In genomic region chr18:24396082-24396623, GRCh38 we compare ENCODE assay signal across 13 cellular contexts. TPM values are rescaled to one million over a fixed set of nuclear protein-coding genes. Genes with fewer than 3 reads are reported as not detected.
DNase-seq lines count a peak whose midpoint lies in the region; ATAC-seq and TF ChIP-seq lines count a peak whose summit lies in the region.
"Had no signal": no experiment of that assay in that cellular context is flagged by ENCODE, and none has a peak within 500 bp of the region (broad histone marks: within the 10 kb centered on the region; RNA-seq: fewer than 3 reads in every experiment).

No MANE protein-coding gene starts in this region.

- no peaks in the 10 kb centered on the region for H3K27me3 Mint-ChIP-seq in neural progenitor cell (ENCODE audit: insufficient read depth, low read depth)

- no peaks in the 10 kb centered on the region for H4K20me1 ChIP-seq in neural progenitor cell (ENCODE audit: low read depth)

- H3K9ac ChIP-seq in ES-I3 (ENCODE audit: low read depth, low read length): peak overlapping the region; percentile 82
- no peak overlapping the region for H3K9ac ChIP-seq in neural progenitor cell

- peak overlapping the region; percentile 82 for H3K4me2 ChIP-seq in neural progenitor cell

- ATAC-seq in HG03520 (IDR thresholded peaks at IDR 0.05; ENCODE audit: unreplicated experiment) (no peak), aorta (ENCODE audit: low FRiP score) (no peak)
- ATAC-seq: activated CD8-positive, alpha-beta memory T cell treated with anti-CD3 and anti-CD28 coated beads, Interleukin-2, amount 10 ng/mL, durations not matched to agents 7 days and 5 days had no signal

- no peak overlapping the region for H2AFZ ChIP-seq in neural progenitor cell (replicated peaks)

- peaks cover 6% of the 10 kb centered on the region for H3K36me3 Mint-ChIP-seq in neural progenitor cell
- H3K36me3 Mint-ChIP-seq: activated CD8-positive, alpha-beta memory T cell treated with anti-CD3 and anti-CD28 coated beads, Interleukin-2, amount 10 ng/mL, durations not matched to agents 7 days and 5 days; natural killer cell had no signal

- H3K36me3 ChIP-seq in ES-I3 (ENCODE audit: insufficient read depth, low read length) (no peaks in the 10 kb centered on the region), neural progenitor cell (no peaks in the 10 kb centered on the region), aorta (ENCODE audit: control insufficient read depth in 1 of 2, insufficient read depth in 2 of 2, low read length in 1 of 2) (no peaks in the 10 kb centered on the region)

- H3K4me3 ChIP-seq in LNCaP clone FGC (ENCODE audit: low read depth, low read length) (peak overlapping the region; percentile 84), coronary artery (peak overlapping the region; percentile 87), neural progenitor cell (peak overlapping the region; percentile 65), aorta (ENCODE audit: low read length in 2 of 2) (no peak overlapping the region)

- H3K4me1 Mint-ChIP-seq in neural progenitor cell: peaks cover 49% of the 10 kb centered on the region

- H3K4me1 ChIP-seq in ES-I3 (ENCODE audit: insufficient read depth, low read length): peaks cover 22% of the 10 kb centered on the region
- H3K4me1 ChIP-seq in neural progenitor cell: peaks cover 28% of the 10 kb centered on the region
- H3K4me1 ChIP-seq in aorta (ENCODE audit: control insufficient read depth in 1 of 2, insufficient read depth in 2 of 2, low read length in 2 of 2): no peaks in the 10 kb centered on the region

- WGBS in aorta, 2 donors: 89 to 91% methylated on average over 8 of the region's 8 CpGs

- H3K27me3 ChIP-seq in neural progenitor cell: no peaks in the 10 kb centered on the region
- no peaks in the 10 kb centered on the region for H3K27me3 ChIP-seq in aorta (ENCODE audit: control insufficient read depth in 1 of 2, insufficient read depth in 2 of 2, low read length in 1 of 2)

- peak overlapping the region; percentile 92 for H3K4me3 Mint-ChIP-seq in neural progenitor cell

- TF ChIP-seq CTCF in LNCaP clone FGC (IDR thresholded peaks at IDR 0.05; ENCODE audit: control insufficient read depth, extremely low read depth, insufficient read depth): no peak
- TF ChIP-seq CTCF in coronary artery (IDR thresholded peaks at IDR 0.05): no peak
- no peak for TF ChIP-seq CTCF in neural progenitor cell (IDR thresholded peaks at IDR 0.05)

- intact Hi-C loops in aorta (cut with DNase I): loop anchor here (5.0 to 10.0 kb wide), 2 partner anchors 956 to 959 kb away; partner anchors contain the start of gene ZNF521 (in 2 of the 2)

- H3K9me3 ChIP-seq in ES-I3 (ENCODE audit: control insufficient read depth, insufficient read depth, low read length) (no peaks in the 10 kb centered on the region), neural progenitor cell (ENCODE audit: low read depth) (no peaks in the 10 kb centered on the region), aorta (ENCODE audit: control insufficient read depth, low read length) (no peaks in the 10 kb centered on the region)

- H3K27ac ChIP-seq in coronary artery (no peak overlapping the region), neural progenitor cell (no peak overlapping the region), aorta (ENCODE audit: low read depth in 1 of 2, low read length in 2 of 2) (no peak overlapping the region)

- H3K79me2 ChIP-seq in neural progenitor cell (ENCODE audit: low read depth): peaks cover 60% of the 10 kb centered on the region

- DNase-seq in LNCaP clone FGC (ENCODE audit: low read depth): no peak
- no peak for DNase-seq in coronary artery (ENCODE audit: low spot score)
- no peak for DNase-seq in neural progenitor cell (ENCODE audit: low spot score)
- no peak for DNase-seq in epidermal melanocyte (ENCODE audit: insufficient read length, low spot score)
- no peak for DNase-seq in stimulated activated naive CD4-positive, alpha-beta T cell treated with Interleukin-2 at 50 U/mL for 16 hours (lab: John Stamatoyannopoulos, UW)
- no peak for DNase-seq in aorta
- DNase-seq: activated CD8-positive, alpha-beta memory T cell treated with anti-CD3 and anti-CD28 coated beads, Interleukin-2, amount 10 ng/mL, durations not matched to agents 7 days and 5 days; amniotic stem cell; natural killer cell; stimulated activated CD4-positive, alpha-beta T cell treated with anti-CD3 and anti-CD28 coated beads, Interleukin-2, amount 100 ng/mL, for 24 hours had no signal

- H3F3A ChIP-seq in neural progenitor cell (ENCODE audit: low read depth): peaks cover 23% of the 10 kb centered on the region

- H3K9me3 Mint-ChIP-seq in neural progenitor cell: no peaks in the 10 kb centered on the region
- H3K9me3 Mint-ChIP-seq: natural killer cell; T-helper 1 cell treated with Interleukin-12 subunit alpha and Interleukin-12 subunit beta and Interleukin-4 antibody, amounts not matched to agents 30 μg/mL and 1 μg/mL, for 36 hours had no signal

- peak overlapping the region; percentile 14 for H3K27ac Mint-ChIP-seq in neural progenitor cell
- H3K27ac Mint-ChIP-seq: activated CD8-positive, alpha-beta memory T cell treated with anti-CD3 and anti-CD28 coated beads, Interleukin-2, amount 10 ng/mL, durations not matched to agents 7 days and 5 days; natural killer cell; T-helper 1 cell treated with Interleukin-12 subunit alpha and Interleukin-12 subunit beta and Interleukin-4 antibody, amounts not matched to agents 30 μg/mL and 1 μg/mL, for 36 hours had no signal

RNA-seq across cellular contexts. Expression of gene OSBPL1A, which starts 1.5 kb away (rescaled TPM):
- total RNA-seq in neural progenitor cell (ENCODE audit: low replicate concordance): 54.2 and 75.0 TPM in 2 replicates
- 10 to 100 TPM; 43.2 to 47.4 TPM for total RNA-seq in aorta
- 10 to 100 TPM; 21.7 to 30.9 TPM for polyA plus RNA-seq in aorta

RNA-seq across cellular contexts. Expression of gene IMPACT, which starts 30.3 kb away (rescaled TPM):
- total RNA-seq in neural progenitor cell (ENCODE audit: low replicate concordance) (41.6 and 66.5 TPM in 2 replicates), aorta (10 to 100 TPM; 20.7 to 28.2 TPM)
- polyA plus RNA-seq in aorta: 10 to 100 TPM; 15.6 to 20.3 TPM

Comparison
In these comparisons a context has a peak if more than half of its experiments do, and no peak if none do; other contexts are left out.
1. H3K4me3 ChIP-seq: peak in LNCaP clone FGC (single experiment), coronary artery (single experiment) and neural progenitor cell (single experiment); none in aorta (0 of 2).